In the genomic region with DNA sequence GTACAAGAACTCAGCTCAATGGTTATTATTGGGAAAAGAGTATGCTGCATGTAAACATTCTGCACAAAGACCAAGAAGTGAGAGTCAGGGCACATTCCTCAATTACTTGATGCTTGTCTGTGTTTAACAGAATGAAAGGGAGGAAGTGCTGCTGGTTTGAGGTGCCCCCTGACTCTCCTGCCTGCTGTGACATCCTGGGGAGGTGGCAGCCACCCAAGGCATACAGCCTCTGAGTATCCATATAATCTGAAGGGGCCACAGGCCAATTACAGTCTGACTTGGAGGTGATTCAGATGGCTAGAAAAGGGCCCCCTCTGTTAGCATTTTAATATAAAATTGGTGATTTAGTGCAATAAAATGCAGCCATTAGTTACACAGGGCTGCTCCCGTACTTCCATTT, we compare ENCODE assay signal across 34 cellular contexts.
"Had no signal": no experiment of that assay in that cellular context is flagged by ENCODE, and none has a peak within 500 bp of the region (broad histone marks: within the 10 kb centered on the region; RNA-seq: fewer than 3 reads in every experiment).

No MANE protein-coding gene starts in this region.

- H3K36me3 Mint-ChIP-seq: activated CD4-positive, alpha-beta memory T cell treated with anti-CD3 and anti-CD28 coated beads for 36 hours; activated naive CD4-positive, alpha-beta T cell treated with anti-CD3 and anti-CD28 coated beads, Interleukin-2, amount 50 U/mL, for 24 hours; activated naive CD8-positive, alpha-beta T cell treated with anti-CD3 and anti-CD28 coated beads, Interleukin-2, amount 10 ng/mL, durations not matched to agents 7 days and 5 days had no signal

- H3K27ac Mint-ChIP-seq: activated B cell treated with CpG ODN at 0.5 μM for 24 hours; activated CD4-positive, alpha-beta memory T cell treated with anti-CD3 and anti-CD28 coated beads for 36 hours; activated naive CD4-positive, alpha-beta T cell treated with anti-CD3 and anti-CD28 coated beads, Interleukin-2, amount 50 U/mL, for 24 hours; activated naive CD8-positive, alpha-beta T cell treated with anti-CD3 and anti-CD28 coated beads, Interleukin-2, amount 10 ng/mL, durations not matched to agents 7 days and 5 days; activated T-helper 2 cell treated with anti-CD3 and anti-CD28 coated beads, Interferon-gamma antibody, Interleukin-2, Interleukin-4, amounts not matched to agents 10 μg/mL and 5 μg/mL and 100 μg/mL, durations not matched to agents 14 hours and 24 hours and 36 hours; T-helper 1 cell treated with Interleukin-12 subunit alpha and Interleukin-12 subunit beta and Interleukin-4 antibody, amounts not matched to agents 30 μg/mL and 1 μg/mL, for 36 hours; T-helper 2 cell treated with Interferon-gamma antibody and Interleukin-4, amounts not matched to agents 5 μg/mL and 100 μg/mL, for 36 hours had no signal

- H3K9me3 Mint-ChIP-seq: activated B cell treated with CpG ODN at 0.5 μM for 24 hours; activated CD4-positive, alpha-beta memory T cell treated with anti-CD3 and anti-CD28 coated beads for 36 hours; activated naive CD4-positive, alpha-beta T cell treated with anti-CD3 and anti-CD28 coated beads, Interleukin-2, amount 50 U/mL, for 24 hours; activated naive CD8-positive, alpha-beta T cell treated with anti-CD3 and anti-CD28 coated beads, Interleukin-2, amount 10 ng/mL, durations not matched to agents 7 days and 5 days; activated T-helper 2 cell treated with anti-CD3 and anti-CD28 coated beads, Interferon-gamma antibody, Interleukin-2, Interleukin-4, amounts not matched to agents 10 μg/mL and 5 μg/mL and 100 μg/mL, durations not matched to agents 14 hours and 24 hours and 36 hours; T-helper 1 cell treated with Interleukin-12 subunit alpha and Interleukin-12 subunit beta and Interleukin-4 antibody, amounts not matched to agents 30 μg/mL and 1 μg/mL, for 36 hours; T-helper 2 cell treated with Interferon-gamma antibody and Interleukin-4, amounts not matched to agents 5 μg/mL and 100 μg/mL, for 36 hours had no signal

- H3K4me1 Mint-ChIP-seq: activated B cell treated with CpG ODN at 0.5 μM for 24 hours; activated naive CD4-positive, alpha-beta T cell treated with anti-CD3 and anti-CD28 coated beads, Interleukin-2, amount 50 U/mL, for 24 hours; central memory CD8-positive, alpha-beta T cell had no signal

- FAIRE-seq: TTC549 had no signal

- H3K4me3 ChIP-seq: ascending aorta, cardiac muscle cell, SJCRH30, SK-N-MC had no signal

- H3K27ac ChIP-seq: ascending aorta, cardiac muscle cell, SJCRH30, SK-N-MC had no signal

- H3K36me3 ChIP-seq: ascending aorta, cardiac muscle cell, SJCRH30 had no signal

- H3K27me3 Mint-ChIP-seq: activated B cell treated with CpG ODN at 0.5 μM for 24 hours; activated CD4-positive, alpha-beta memory T cell treated with anti-CD3 and anti-CD28 coated beads for 36 hours; activated naive CD4-positive, alpha-beta T cell treated with anti-CD3 and anti-CD28 coated beads, Interleukin-2, amount 50 U/mL, for 24 hours; activated naive CD8-positive, alpha-beta T cell treated with anti-CD3 and anti-CD28 coated beads, Interleukin-2, amount 10 ng/mL, durations not matched to agents 7 days and 5 days; central memory CD8-positive, alpha-beta T cell had no signal

- H3K9me3 ChIP-seq: ascending aorta, SJCRH30 had no signal

- DNase-seq: activated B cell treated with CpG ODN at 0.5 μM for 24 hours; activated CD4-positive, alpha-beta memory T cell treated with anti-CD3 and anti-CD28 coated beads for 36 hours; activated CD4-positive, alpha-beta T cell treated with anti-CD3 and anti-CD28 coated beads for 4 hours; activated CD4-positive, alpha-beta T cell treated with anti-CD3 and anti-CD28 coated beads, Interleukin-2, amount 50 U/mL, for 1 hour; activated CD4-positive, CD25-positive, alpha-beta regulatory T cell treated with anti-CD3 and anti-CD28 coated beads, Interleukin-2, amount 50 U/mL, for 72 hours; activated CD8-positive, alpha-beta memory T cell treated with anti-CD3 and anti-CD28 coated beads for 24 hours; activated gamma-delta T cell; activated naive CD4-positive, alpha-beta T cell treated with Interleukin-2 at 50 U/mL for 16 hours; activated naive CD8-positive, alpha-beta T cell treated with anti-CD3 and anti-CD28 coated beads, Interleukin-2, amount 10 ng/mL, durations not matched to agents 7 days and 5 days; activated T-cell treated with anti-CD3 and anti-CD28 coated beads, Interleukin-2, amount 50 U/mL, for 1 hour; amygdala; Karpas-422; KBM-7; MM.1S; MV-4-11; NCI-H1092; NCI-H1436 treated with DMSO at 0.1 percent for 48 hours; NCI-H1694 treated with DMSO at 0.1 percent for 48 hours; NCI-H2029; NCI-H345; NCI-H510A; NCI-H526; NCI-H774; SHP77; SJCRH30 had no signal

- H3K27me3 ChIP-seq: ascending aorta, cardiac muscle cell, SJCRH30 had no signal

- H3K4me3 Mint-ChIP-seq: activated B cell treated with CpG ODN at 0.5 μM for 24 hours; activated CD4-positive, alpha-beta memory T cell treated with anti-CD3 and anti-CD28 coated beads for 36 hours; activated naive CD4-positive, alpha-beta T cell treated with anti-CD3 and anti-CD28 coated beads, Interleukin-2, amount 50 U/mL, for 24 hours; activated naive CD8-positive, alpha-beta T cell treated with anti-CD3 and anti-CD28 coated beads, Interleukin-2, amount 10 ng/mL, durations not matched to agents 7 days and 5 days; central memory CD8-positive, alpha-beta T cell; T-helper 1 cell treated with Interleukin-12 subunit alpha and Interleukin-12 subunit beta and Interleukin-4 antibody, amounts not matched to agents 30 μg/mL and 1 μg/mL, for 36 hours; T-helper 2 cell treated with Interferon-gamma antibody and Interleukin-4, amounts not matched to agents 5 μg/mL and 100 μg/mL, for 36 hours had no signal

- H3K4me1 ChIP-seq: ascending aorta had no signal
